Comparison of ENCODE assay signal across 8 cellular contexts in genomic region chr12:57242329-57242690, GRCh38. TPM values are rescaled to one million over a fixed set of nuclear protein-coding genes. Genes with fewer than 3 reads are reported as not detected.
DNase-seq lines count a peak whose midpoint lies in the region; ATAC-seq, FAIRE-seq and TF ChIP-seq lines count a peak whose summit lies in the region.

No MANE protein-coding gene starts in this region.

- peaks cover 14% of the 10 kb centered on the region for H3K27me3 ChIP-seq in DND-41 (ENCODE audit: insufficient read depth, low read length, poor library complexity)
- peaks cover 0 to 30% (median 0%) of the 10 kb centered on the region in 45 donors for H3K27me3 ChIP-seq in dorsolateral prefrontal cortex
- H3K27me3 ChIP-seq in pancreas = peaks cover 0 to 4% (median 0%) of the 10 kb centered on the region in 4 donors

- no peaks in the 10 kb centered on the region for H3K79me2 ChIP-seq in DND-41 (ENCODE audit: insufficient read depth, low read length)

- no peak for TF ChIP-seq CTCF in DND-41 (IDR thresholded peaks at IDR 0.05; ENCODE audit: borderline replicate concordance, extremely low read depth, low read length, poor library complexity, severe bottlenecking)
- no peak for TF ChIP-seq CTCF in dorsolateral prefrontal cortex (IDR thresholded peaks at IDR 0.05 in 54 of 56, conservative IDR thresholded peaks at IDR 0.05 in 2 of 56; ENCODE audit: low read depth in 1 of 56, partially characterized antibody in 56 of 56)
- no peak for TF ChIP-seq CTCF in pancreas (IDR thresholded peaks at IDR 0.05)

- no peak for FAIRE-seq in pancreas (lab: Jason Lieb, UNC)

- H3K36me3 ChIP-seq in DND-41 (ENCODE audit: insufficient read depth, low read length) = no peaks in the 10 kb centered on the region
- H3K36me3 ChIP-seq in pancreas = no peaks in the 10 kb centered on the region

- DNase-seq in DND-41 (no peak), NCI-H2171 (lab: John Stamatoyannopoulos, UW) (peak; percentile 82), dorsolateral prefrontal cortex (peak in 6 of 10 donors; percentile 52 to 97 (median 70)), pancreas (peak; percentile 58 to 91 (median 76))
- DNase-seq in effector CD4-positive, alpha-beta T cell = no peak
- DNase-seq in stimulated activated CD4-positive, alpha-beta T cell treated with anti-CD3 and anti-CD28 coated beads, Interleukin-4, amount 100 ng/mL, for 1 hour = no peak

- no peak overlapping the region for H2AFZ ChIP-seq in DND-41 (ENCODE audit: low read depth, low read length)

- peak overlapping the region; percentile 99; the same call in 1 of the 2 replicates for H3K4me2 ChIP-seq in DND-41 (ENCODE audit: insufficient read depth, low read length)

- peaks cover 37% of the 10 kb centered on the region for H3K4me1 ChIP-seq in DND-41 (ENCODE audit: insufficient read depth, low read length)
- H3K4me1 ChIP-seq in pancreas = peaks cover 0 to 34% (median 3%) of the 10 kb centered on the region in 3 donors

- H3K9me3 ChIP-seq in DND-41 (ENCODE audit: insufficient read depth, low read length, severe bottlenecking) (no peaks in the 10 kb centered on the region), pancreas (no peaks in the 10 kb centered on the region)

- ATAC-seq in DND-41 (ENCODE audit: insufficient read depth, low read depth) (no peak), pancreas (peak; percentile 26 to 35 (median 28)), GM18519 (IDR thresholded peaks at IDR 0.05; ENCODE audit: low FRiP score, unreplicated experiment) (no peak), HG02588 (IDR thresholded peaks at IDR 0.05; ENCODE audit: unreplicated experiment) (no peak)

- H3K27ac ChIP-seq in DND-41 (ENCODE audit: low read length) = no peak overlapping the region
- H3K27ac ChIP-seq in dorsolateral prefrontal cortex = peak overlapping the region in 32 of 59 donors; percentile 2 to 94 (median 87)
- no peak overlapping the region for H3K27ac ChIP-seq in pancreas

- 1 to 2% methylated on average over 11 to 18 of the region's 18 CpGs for WGBS in pancreas, 2 donors

- peaks cover 8% of the 10 kb centered on the region; the same call in 1 of the 2 replicates for H4K20me1 ChIP-seq in DND-41 (ENCODE audit: insufficient read depth, low read length)

- intact Hi-C loops in dorsolateral prefrontal cortex (cut with DNase I) = loop anchor here (2.0 to 5.0 kb wide), 2 partner anchors 115 to 118 kb away; partner anchors contain the start of gene LRP1 (in 1 of the 2)
- intact Hi-C loops in pancreas (cut with DNase I) = loop anchor here in 1 of 3 donors (2.0 kb wide), 1 partner anchor 34 kb away; no protein-coding TSS in a partner anchor

- no peak overlapping the region for H3K9ac ChIP-seq in DND-41 (ENCODE audit: low read depth, low read length)

- H3K4me3 ChIP-seq in DND-41 (ENCODE audit: low read depth in 1 of 2, low read length in 2 of 2) (peak overlapping the region in 1 of 2 experiments; percentile 73; a peak in 1 of 4 replicates), dorsolateral prefrontal cortex (peak overlapping the region; percentile 4 to 81 (median 67)), pancreas (peak overlapping the region in 2 of 4 donors; percentile 34 to 54)

RNA-seq across cellular contexts. Expression of gene STAC3, which starts 8.7 kb away (rescaled TPM):
- total RNA-seq in dorsolateral prefrontal cortex (1 to 10 TPM in 116 of 120 experiments, under 1 TPM in 4; 0.70 to 7.1 (median 2.8) TPM), pancreas (1 to 10 TPM in 2 of 6 donors, under 1 TPM in 4; 0.46 to 2.1 (median 0.76) TPM)
- polyA plus RNA-seq in pancreas = 1 to 10 TPM; 2.5 to 3.0 TPM

RNA-seq across cellular contexts. Expression of gene SHMT2, which starts 12.8 kb away (rescaled TPM):
- 10 to 100 TPM; 16.2 to 50.9 (median 31.5) TPM for total RNA-seq in dorsolateral prefrontal cortex
- 100 to 1,000 TPM in 1 of 6 donors, 10 to 100 TPM in 5; 44.8 to 183 (median 63.9) TPM for total RNA-seq in pancreas
- 10 to 100 TPM; 20.0 to 29.8 TPM for polyA plus RNA-seq in pancreas

RNA-seq across cellular contexts. Expression of gene NXPH4, which starts 25.7 kb away (rescaled TPM):
- total RNA-seq in dorsolateral prefrontal cortex = 10 to 100 TPM in 3 of 120 experiments, 1 to 10 TPM in 113, under 1 TPM in 4; 0.56 to 14.0 (median 4.6) TPM
- 1 to 10 TPM in 4 of 6 donors, under 1 TPM in 2; 0.37 to 3.3 (median 1.2) TPM for total RNA-seq in pancreas
- under 1 TPM; 0.28 to 0.38 TPM for polyA plus RNA-seq in pancreas

Comparison
In these comparisons a context has a peak if more than half of its experiments do, and no peak if none do; other contexts are left out.
1. ATAC-seq: peak in pancreas (4 of 4); none in DND-41 (single experiment), GM18519 (single experiment) and HG02588 (single experiment).
2. DNase-seq: peak in NCI-H2171 (single experiment), dorsolateral prefrontal cortex (6 of 10) and pancreas (6 of 6); none in DND-41 (single experiment), effector CD4-positive, alpha-beta T cell (single experiment) and stimulated activated CD4-positive, alpha-beta T cell treated with anti-CD3 and anti-CD28 coated beads, Interleukin-4, amount 100 ng/mL, for 1 hour (single experiment).
3. H3K27ac ChIP-seq: peak in dorsolateral prefrontal cortex (32 of 59); none in DND-41 (single experiment) and pancreas (0 of 4).